1 cellular context compared by ENCODE assay signal in the genomic region with DNA sequence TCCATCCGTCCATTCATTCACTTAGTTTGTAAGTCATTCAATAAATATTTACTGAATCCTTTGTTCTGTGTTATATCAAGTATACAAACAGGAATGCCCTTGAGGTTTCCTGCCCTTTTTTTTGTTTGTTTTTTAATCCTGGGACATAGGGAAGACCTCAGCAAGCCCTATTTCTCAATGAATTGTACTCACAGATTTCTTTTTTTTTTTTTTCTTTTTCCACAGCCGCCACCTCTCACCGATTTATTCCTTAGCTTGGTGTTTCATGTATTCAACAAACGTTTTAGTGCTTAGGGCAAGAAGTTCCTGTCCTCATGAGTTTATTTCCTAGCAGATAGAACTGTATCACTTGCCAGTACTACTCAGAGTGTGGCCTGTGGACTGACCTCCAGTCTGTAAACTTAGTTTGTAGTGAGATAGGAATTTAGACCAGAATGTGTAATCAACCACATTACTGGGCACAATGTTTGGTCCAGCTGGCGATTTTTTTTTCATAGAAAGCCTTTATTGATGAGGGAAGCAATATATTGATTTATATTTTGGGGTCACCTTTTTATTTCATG.
TF ChIP-seq lines count a peak whose summit lies in the region.

No MANE protein-coding gene starts in this region.

TF ChIP-seq in HepG2, 621 proteins besides CTCF, POLR2A, EP300 and RAD21 (continued from another document and continues in another):
- TF ChIP-seq, protein P1, sequence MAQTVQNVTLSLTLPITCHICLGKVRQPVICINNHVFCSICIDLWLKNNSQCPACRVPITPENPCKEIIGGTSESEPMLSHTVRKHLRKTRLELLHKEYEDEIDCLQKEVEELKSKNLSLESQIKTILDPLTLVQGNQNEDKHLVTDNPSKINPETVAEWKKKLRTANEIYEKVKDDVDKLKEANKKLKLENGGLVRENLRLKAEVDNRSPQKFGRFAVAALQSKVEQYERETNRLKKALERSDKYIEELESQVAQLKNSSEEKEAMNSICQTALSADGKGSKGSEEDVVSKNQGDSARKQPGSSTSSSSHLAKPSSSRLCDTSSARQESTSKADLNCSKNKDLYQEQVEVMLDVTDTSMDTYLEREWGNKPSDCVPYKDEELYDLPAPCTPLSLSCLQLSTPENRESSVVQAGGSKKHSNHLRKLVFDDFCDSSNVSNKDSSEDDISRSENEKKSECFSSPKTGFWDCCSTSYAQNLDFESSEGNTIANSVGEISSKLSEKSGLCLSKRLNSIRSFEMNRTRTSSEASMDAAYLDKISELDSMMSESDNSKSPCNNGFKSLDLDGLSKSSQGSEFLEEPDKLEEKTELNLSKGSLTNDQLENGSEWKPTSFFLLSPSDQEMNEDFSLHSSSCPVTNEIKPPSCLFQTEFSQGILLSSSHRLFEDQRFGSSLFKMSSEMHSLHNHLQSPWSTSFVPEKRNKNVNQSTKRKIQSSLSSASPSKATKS (CRISPR knock-in tag; IDR thresholded peaks at IDR 0.05) = no peak
- TF ChIP-seq, protein P2, sequence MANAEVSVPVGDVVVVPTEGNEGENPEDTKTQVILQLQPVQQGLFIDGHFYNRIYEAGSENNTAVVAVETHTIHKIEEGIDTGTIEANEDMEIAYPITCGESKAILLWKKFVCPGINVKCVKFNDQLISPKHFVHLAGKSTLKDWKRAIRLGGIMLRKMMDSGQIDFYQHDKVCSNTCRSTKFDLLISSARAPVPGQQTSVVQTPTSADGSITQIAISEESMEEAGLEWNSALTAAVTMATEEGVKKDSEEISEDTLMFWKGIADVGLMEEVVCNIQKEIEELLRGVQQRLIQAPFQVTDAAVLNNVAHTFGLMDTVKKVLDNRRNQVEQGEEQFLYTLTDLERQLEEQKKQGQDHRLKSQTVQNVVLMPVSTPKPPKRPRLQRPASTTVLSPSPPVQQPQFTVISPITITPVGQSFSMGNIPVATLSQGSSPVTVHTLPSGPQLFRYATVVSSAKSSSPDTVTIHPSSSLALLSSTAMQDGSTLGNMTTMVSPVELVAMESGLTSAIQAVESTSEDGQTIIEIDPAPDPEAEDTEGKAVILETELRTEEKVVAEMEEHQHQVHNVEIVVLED (CRISPR knock-in tag; IDR thresholded peaks at IDR 0.05; ENCODE audit: borderline replicate concordance) = no peak
- TF ChIP-seq DPF2 (CRISPR knock-in tag; IDR thresholded peaks at IDR 0.05; ENCODE audit: borderline replicate concordance, low read depth) (no peak), TBX2 (CRISPR knock-in tag; IDR thresholded peaks at IDR 0.05; ENCODE audit: borderline replicate concordance) (peak; percentile 39; the same call in 1 of the 2 replicates), RBAK (CRISPR knock-in tag; IDR thresholded peaks at IDR 0.05) (no peak), ZNF230 (CRISPR knock-in tag; IDR thresholded peaks at IDR 0.05) (no peak), RFXANK (CRISPR knock-in tag; IDR thresholded peaks at IDR 0.05) (no peak), ZBTB7B (CRISPR knock-in tag; IDR thresholded peaks at IDR 0.05) (no peak), TOE1 (CRISPR knock-in tag; IDR thresholded peaks at IDR 0.05) (no peak), SMARCC2 (IDR thresholded peaks at IDR 0.05) (no peak), MED1 (CRISPR knock-in tag; IDR thresholded peaks at IDR 0.05) (peak; percentile 81), SIN3B (IDR thresholded peaks at IDR 0.05; ENCODE audit: low read length) (no peak), ZNF710 (CRISPR knock-in tag; IDR thresholded peaks at IDR 0.05; ENCODE audit: borderline replicate concordance) (peak; percentile 73), NR1H2 (CRISPR knock-in tag; IDR thresholded peaks at IDR 0.05; ENCODE audit: borderline replicate concordance, low read depth) (no peak), JUNB (CRISPR knock-in tag; IDR thresholded peaks at IDR 0.05; ENCODE audit: borderline replicate concordance) (no peak), ZNF343 (CRISPR knock-in tag; IDR thresholded peaks at IDR 0.05) (no peak), TP53 (CRISPR knock-in tag; conservative IDR thresholded peaks at IDR 0.05) (no peak), MAF1 (CRISPR knock-in tag; IDR thresholded peaks at IDR 0.05; ENCODE audit: borderline replicate concordance) (no peak), RARA (CRISPR knock-in tag; IDR thresholded peaks at IDR 0.05) (peak; percentile 68), ZNF672 (CRISPR knock-in tag; IDR thresholded peaks at IDR 0.05) (no peak), AGO1 (IDR thresholded peaks at IDR 0.05; ENCODE audit: low read depth, low read length, poor library complexity, severe bottlenecking) (no peak), MAFK (conservative IDR thresholded peaks at IDR 0.05 in 1 of 2, IDR thresholded peaks at IDR 0.05 in 1 of 2; ENCODE audit: low read length in 2 of 2) (peak; percentile 60 to 65; a peak in 3 of 4 replicates), HBP1 (CRISPR knock-in tag; IDR thresholded peaks at IDR 0.05; ENCODE audit: low read depth) (no peak), TAF15 (IDR thresholded peaks at IDR 0.05; ENCODE audit: low read depth, low read length, poor library complexity, severe bottlenecking) (no peak), SOX13 (IDR thresholded peaks at IDR 0.05) (no peak), SOX13 (CRISPR knock-in tag; conservative IDR thresholded peaks at IDR 0.05 in 1 of 2, IDR thresholded peaks at IDR 0.05 in 1 of 2) (peak in 1 of 2 experiments; percentile 89; a peak in 2 of 4 replicates), ZBTB3 (CRISPR knock-in tag; IDR thresholded peaks at IDR 0.05; ENCODE audit: borderline replicate concordance, low read depth) (no peak), NFIB (CRISPR knock-in tag; IDR thresholded peaks at IDR 0.05; ENCODE audit: borderline replicate concordance) (no peak), JDP2 (CRISPR knock-in tag; IDR thresholded peaks at IDR 0.05; ENCODE audit: borderline replicate concordance) (no peak)
- TF ChIP-seq, protein P3, sequence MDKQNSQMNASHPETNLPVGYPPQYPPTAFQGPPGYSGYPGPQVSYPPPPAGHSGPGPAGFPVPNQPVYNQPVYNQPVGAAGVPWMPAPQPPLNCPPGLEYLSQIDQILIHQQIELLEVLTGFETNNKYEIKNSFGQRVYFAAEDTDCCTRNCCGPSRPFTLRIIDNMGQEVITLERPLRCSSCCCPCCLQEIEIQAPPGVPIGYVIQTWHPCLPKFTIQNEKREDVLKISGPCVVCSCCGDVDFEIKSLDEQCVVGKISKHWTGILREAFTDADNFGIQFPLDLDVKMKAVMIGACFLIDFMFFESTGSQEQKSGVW (CRISPR knock-in tag; IDR thresholded peaks at IDR 0.05; ENCODE audit: borderline replicate concordance) = no peak
- TF ChIP-seq, protein P4, sequence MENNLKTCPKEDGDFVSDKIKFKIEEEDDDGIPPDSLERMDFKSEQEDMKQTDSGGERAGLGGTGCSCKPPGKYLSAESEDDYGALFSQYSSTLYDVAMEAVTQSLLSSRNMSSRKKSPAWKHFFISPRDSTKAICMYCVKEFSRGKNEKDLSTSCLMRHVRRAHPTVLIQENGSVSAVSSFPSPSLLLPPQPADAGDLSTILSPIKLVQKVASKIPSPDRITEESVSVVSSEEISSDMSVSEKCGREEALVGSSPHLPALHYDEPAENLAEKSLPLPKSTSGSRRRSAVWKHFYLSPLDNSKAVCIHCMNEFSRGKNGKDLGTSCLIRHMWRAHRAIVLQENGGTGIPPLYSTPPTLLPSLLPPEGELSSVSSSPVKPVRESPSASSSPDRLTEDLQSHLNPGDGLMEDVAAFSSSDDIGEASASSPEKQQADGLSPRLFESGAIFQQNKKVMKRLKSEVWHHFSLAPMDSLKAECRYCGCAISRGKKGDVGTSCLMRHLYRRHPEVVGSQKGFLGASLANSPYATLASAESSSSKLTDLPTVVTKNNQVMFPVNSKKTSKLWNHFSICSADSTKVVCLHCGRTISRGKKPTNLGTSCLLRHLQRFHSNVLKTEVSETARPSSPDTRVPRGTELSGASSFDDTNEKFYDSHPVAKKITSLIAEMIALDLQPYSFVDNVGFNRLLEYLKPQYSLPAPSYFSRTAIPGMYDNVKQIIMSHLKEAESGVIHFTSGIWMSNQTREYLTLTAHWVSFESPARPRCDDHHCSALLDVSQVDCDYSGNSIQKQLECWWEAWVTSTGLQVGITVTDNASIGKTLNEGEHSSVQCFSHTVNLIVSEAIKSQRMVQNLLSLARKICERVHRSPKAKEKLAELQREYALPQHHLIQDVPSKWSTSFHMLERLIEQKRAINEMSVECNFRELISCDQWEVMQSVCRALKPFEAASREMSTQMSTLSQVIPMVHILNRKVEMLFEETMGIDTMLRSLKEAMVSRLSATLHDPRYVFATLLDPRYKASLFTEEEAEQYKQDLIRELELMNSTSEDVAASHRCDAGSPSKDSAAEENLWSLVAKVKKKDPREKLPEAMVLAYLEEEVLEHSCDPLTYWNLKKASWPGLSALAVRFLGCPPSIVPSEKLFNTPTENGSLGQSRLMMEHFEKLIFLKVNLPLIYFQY (CRISPR knock-in tag; IDR thresholded peaks at IDR 0.05; ENCODE audit: borderline replicate concordance) = no peak
- TF ChIP-seq, protein P5, sequence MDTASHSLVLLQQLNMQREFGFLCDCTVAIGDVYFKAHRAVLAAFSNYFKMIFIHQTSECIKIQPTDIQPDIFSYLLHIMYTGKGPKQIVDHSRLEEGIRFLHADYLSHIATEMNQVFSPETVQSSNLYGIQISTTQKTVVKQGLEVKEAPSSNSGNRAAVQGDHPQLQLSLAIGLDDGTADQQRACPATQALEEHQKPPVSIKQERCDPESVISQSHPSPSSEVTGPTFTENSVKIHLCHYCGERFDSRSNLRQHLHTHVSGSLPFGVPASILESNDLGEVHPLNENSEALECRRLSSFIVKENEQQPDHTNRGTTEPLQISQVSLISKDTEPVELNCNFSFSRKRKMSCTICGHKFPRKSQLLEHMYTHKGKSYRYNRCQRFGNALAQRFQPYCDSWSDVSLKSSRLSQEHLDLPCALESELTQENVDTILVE (CRISPR knock-in tag; IDR thresholded peaks at IDR 0.05) = no peak
- TF ChIP-seq, protein P6, sequence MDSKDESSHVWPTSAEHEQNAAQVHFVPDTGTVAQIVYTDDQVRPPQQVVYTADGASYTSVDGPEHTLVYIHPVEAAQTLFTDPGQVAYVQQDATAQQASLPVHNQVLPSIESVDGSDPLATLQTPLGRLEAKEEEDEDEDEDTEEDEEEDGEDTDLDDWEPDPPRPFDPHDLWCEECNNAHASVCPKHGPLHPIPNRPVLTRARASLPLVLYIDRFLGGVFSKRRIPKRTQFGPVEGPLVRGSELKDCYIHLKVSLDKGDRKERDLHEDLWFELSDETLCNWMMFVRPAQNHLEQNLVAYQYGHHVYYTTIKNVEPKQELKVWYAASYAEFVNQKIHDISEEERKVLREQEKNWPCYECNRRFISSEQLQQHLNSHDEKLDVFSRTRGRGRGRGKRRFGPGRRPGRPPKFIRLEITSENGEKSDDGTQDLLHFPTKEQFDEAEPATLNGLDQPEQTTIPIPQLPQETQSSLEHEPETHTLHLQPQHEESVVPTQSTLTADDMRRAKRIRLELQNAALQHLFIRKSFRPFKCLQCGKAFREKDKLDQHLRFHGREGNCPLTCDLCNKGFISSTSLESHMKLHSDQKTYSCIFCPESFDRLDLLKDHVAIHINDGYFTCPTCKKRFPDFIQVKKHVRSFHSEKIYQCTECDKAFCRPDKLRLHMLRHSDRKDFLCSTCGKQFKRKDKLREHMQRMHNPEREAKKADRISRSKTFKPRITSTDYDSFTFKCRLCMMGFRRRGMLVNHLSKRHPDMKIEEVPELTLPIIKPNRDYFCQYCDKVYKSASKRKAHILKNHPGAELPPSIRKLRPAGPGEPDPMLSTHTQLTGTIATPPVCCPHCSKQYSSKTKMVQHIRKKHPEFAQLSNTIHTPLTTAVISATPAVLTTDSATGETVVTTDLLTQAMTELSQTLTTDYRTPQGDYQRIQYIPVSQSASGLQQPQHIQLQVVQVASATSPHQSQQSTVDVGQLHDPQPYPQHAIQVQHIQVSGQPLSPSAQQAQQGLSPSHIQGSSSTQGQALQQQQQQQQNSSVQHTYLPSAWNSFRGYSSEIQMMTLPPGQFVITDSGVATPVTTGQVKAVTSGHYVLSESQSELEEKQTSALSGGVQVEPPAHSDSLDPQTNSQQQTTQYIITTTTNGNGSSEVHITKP (CRISPR knock-in tag; IDR thresholded peaks at IDR 0.05; ENCODE audit: low read depth) = no peak
- TF ChIP-seq, protein P7, sequence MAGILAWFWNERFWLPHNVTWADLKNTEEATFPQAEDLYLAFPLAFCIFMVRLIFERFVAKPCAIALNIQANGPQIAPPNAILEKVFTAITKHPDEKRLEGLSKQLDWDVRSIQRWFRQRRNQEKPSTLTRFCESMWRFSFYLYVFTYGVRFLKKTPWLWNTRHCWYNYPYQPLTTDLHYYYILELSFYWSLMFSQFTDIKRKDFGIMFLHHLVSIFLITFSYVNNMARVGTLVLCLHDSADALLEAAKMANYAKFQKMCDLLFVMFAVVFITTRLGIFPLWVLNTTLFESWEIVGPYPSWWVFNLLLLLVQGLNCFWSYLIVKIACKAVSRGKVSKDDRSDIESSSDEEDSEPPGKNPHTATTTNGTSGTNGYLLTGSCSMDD (CRISPR knock-in tag; IDR thresholded peaks at IDR 0.05) = no peak
